ENCODE assay signal across 1 cellular context in genomic region chr7:38908759-38909335, GRCh38.
TF ChIP-seq lines count a peak whose summit lies in the region.

Gene VPS41 (minus strand): TSS chr7:38909191. CDS start chr7:38909174, 17 bp downstream.

TF ChIP-seq in K562, 482 proteins besides CTCF, POLR2A, EP300 and RAD21 (continued from another document and continues in another):
- TF ChIP-seq NKRF (IDR thresholded peaks at IDR 0.05; ENCODE audit: borderline replicate concordance) (peak; percentile 97), NR2C2 (CRISPR knock-in tag; IDR thresholded peaks at IDR 0.05) (no peak), NR2C2 (tag; IDR thresholded peaks at IDR 0.05) (peak; percentile 56), CREB3 (tag; conservative IDR thresholded peaks at IDR 0.05; ENCODE audit: low read depth) (no peak), TAF9B (IDR thresholded peaks at IDR 0.05; ENCODE audit: partially characterized antibody) (peak; percentile 60), ELF2 (CRISPR knock-in tag; IDR thresholded peaks at IDR 0.05) (peak; percentile 97), ZNF695 (CRISPR knock-in tag; IDR thresholded peaks at IDR 0.05) (no peak), ZNF175 (CRISPR knock-in tag; IDR thresholded peaks at IDR 0.05; ENCODE audit: low read depth) (no peak), PHF21A (IDR thresholded peaks at IDR 0.05; ENCODE audit: borderline replicate concordance, low read depth) (no peak), CTBP1 (IDR thresholded peaks at IDR 0.05; ENCODE audit: borderline replicate concordance) (no peak), RBM15 (IDR thresholded peaks at IDR 0.05; ENCODE audit: insufficient read depth, low read length) (no peak), TFAP4 (CRISPR knock-in tag; IDR thresholded peaks at IDR 0.05; ENCODE audit: borderline replicate concordance) (peak; percentile 78), MAZ (CRISPR knock-in tag; conservative IDR thresholded peaks at IDR 0.05 in 1 of 2, IDR thresholded peaks at IDR 0.05 in 1 of 2) (0 out of 4 replicates have a peak, but pooled peaks of 1 of the 2 experiments have one; percentile 31), TSHZ1 (CRISPR knock-in tag; IDR thresholded peaks at IDR 0.05) (no peak), RAD51 (IDR thresholded peaks at IDR 0.05; ENCODE audit: borderline replicate concordance, low read depth) (peak; percentile 93), ZNF586 (CRISPR knock-in tag; conservative IDR thresholded peaks at IDR 0.05) (no peak), NEUROD1 (IDR thresholded peaks at IDR 0.05; ENCODE audit: borderline replicate concordance, low read depth, low read length, partially characterized antibody) (no peak), ZNF165 (CRISPR knock-in tag; IDR thresholded peaks at IDR 0.05; ENCODE audit: borderline replicate concordance) (no peak), ZBTB12 (CRISPR knock-in tag; IDR thresholded peaks at IDR 0.05) (no peak), ETS1 (conservative IDR thresholded peaks at IDR 0.05; ENCODE audit: control insufficient read depth, low read depth, low read length) (peak; percentile 83), TBP (optimal IDR thresholded peaks at IDR 0.05; ENCODE audit: low read depth, low read length) (peak; percentile 44), HCFC1 (IDR thresholded peaks at IDR 0.05; ENCODE audit: low read depth, low read length) (peak; percentile 95), HLTF (IDR thresholded peaks at IDR 0.05) (peak; percentile 48; the same call in 1 of the 2 replicates), POU5F1 (IDR thresholded peaks at IDR 0.05; ENCODE audit: borderline replicate concordance, low read depth, low read length, partially characterized antibody) (peak; percentile 73), RNF2 (IDR thresholded peaks at IDR 0.05) (no peak), CREB3L1 (IDR thresholded peaks at IDR 0.05; ENCODE audit: borderline replicate concordance, low read depth) (peak; percentile 56; the same call in 1 of the 2 replicates), ZNF518B (CRISPR knock-in tag; IDR thresholded peaks at IDR 0.05) (no peak), HES1 (IDR thresholded peaks at IDR 0.05; ENCODE audit: low read depth) (no peak), NR2C1 (IDR thresholded peaks at IDR 0.05) (0 out of 2 replicates have a peak, but pooled peaks have one; percentile 33), NR2C1 (tag; IDR thresholded peaks at IDR 0.05) (peak; percentile 44), GMEB1 (CRISPR knock-in tag; IDR thresholded peaks at IDR 0.05) (no peak), CREBBP (IDR thresholded peaks at IDR 0.05; ENCODE audit: low read depth, low read length) (no peak), ETV1 (tag; conservative IDR thresholded peaks at IDR 0.05; ENCODE audit: low read depth) (peak; percentile 79), FOXP1 (CRISPR knock-in tag; IDR thresholded peaks at IDR 0.05) (no peak), IRF9 (tag; IDR thresholded peaks at IDR 0.05) (no peak), ID3 (CRISPR knock-in tag; IDR thresholded peaks at IDR 0.05) (no peak), ID3 (tag; IDR thresholded peaks at IDR 0.05) (no peak), HMGXB4 (CRISPR knock-in tag; IDR thresholded peaks at IDR 0.05) (no peak), PPARD (CRISPR knock-in tag; IDR thresholded peaks at IDR 0.05) (no peak)
